Comparison of ENCODE assay signal across 1 cellular context in the genomic region with DNA sequence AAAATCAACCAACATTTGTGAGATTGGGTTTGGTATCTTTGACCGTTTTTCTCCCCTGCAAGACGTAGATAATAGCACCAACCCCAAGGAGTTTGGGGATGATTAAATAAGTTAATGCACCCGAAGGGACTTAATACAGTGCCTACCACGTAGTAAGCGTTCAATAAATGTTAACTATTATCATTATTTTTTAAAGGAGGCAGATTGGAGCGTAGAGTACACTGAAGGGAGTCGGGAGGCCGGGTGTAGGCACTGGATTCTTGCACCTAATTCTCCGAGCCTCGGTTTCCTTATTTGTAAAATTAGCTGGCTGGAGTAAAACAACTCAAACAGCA.
TF ChIP-seq lines count a peak whose summit lies in the region.

No MANE protein-coding gene starts in this region.

TF ChIP-seq in HEK293, 187 proteins besides CTCF, POLR2A, EP300 and RAD21 (continued from another document):
- TF ChIP-seq, protein P1, sequence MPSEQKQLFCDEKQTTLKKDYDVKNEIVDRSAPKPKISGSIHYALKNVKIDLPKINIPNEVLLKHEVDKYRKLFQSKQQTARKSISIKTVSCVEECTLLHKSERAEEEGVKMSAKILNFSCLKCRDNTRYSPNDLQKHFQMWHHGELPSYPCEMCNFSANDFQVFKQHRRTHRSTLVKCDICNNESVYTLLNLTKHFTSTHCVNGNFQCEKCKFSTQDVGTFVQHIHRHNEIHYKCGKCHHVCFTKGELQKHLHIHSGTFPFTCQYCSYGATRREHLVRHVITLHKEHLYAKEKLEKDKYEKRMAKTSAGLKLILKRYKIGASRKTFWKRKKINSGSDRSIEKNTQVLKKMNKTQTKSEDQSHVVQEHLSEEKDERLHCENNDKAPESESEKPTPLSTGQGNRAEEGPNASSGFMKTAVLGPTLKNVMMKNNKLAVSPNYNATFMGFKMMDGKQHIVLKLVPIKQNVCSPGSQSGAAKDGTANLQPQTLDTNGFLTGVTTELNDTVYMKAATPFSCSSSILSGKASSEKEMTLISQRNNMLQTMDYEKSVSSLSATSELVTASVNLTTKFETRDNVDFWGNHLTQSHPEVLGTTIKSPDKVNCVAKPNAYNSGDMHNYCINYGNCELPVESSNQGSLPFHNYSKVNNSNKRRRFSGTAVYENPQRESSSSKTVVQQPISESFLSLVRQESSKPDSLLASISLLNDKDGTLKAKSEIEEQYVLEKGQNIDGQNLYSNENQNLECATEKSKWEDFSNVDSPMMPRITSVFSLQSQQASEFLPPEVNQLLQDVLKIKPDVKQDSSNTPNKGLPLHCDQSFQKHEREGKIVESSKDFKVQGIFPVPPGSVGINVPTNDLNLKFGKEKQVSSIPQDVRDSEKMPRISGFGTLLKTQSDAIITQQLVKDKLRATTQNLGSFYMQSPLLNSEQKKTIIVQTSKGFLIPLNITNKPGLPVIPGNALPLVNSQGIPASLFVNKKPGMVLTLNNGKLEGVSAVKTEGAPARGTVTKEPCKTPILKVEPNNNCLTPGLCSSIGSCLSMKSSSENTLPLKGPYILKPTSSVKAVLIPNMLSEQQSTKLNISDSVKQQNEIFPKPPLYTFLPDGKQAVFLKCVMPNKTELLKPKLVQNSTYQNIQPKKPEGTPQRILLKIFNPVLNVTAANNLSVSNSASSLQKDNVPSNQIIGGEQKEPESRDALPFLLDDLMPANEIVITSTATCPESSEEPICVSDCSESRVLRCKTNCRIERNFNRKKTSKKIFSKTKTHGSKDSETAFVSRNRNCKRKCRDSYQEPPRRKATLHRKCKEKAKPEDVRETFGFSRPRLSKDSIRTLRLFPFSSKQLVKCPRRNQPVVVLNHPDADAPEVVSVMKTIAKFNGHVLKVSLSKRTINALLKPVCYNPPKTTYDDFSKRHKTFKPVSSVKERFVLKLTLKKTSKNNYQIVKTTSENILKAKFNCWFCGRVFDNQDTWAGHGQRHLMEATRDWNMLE (tag by site-specific recombination; conservative IDR thresholded peaks at IDR 0.05; ENCODE audit: low read depth): no peak
- no peak for TF ChIP-seq OSR2 (tag by site-specific recombination; IDR thresholded peaks at IDR 0.05)
- TF ChIP-seq, protein P2, sequence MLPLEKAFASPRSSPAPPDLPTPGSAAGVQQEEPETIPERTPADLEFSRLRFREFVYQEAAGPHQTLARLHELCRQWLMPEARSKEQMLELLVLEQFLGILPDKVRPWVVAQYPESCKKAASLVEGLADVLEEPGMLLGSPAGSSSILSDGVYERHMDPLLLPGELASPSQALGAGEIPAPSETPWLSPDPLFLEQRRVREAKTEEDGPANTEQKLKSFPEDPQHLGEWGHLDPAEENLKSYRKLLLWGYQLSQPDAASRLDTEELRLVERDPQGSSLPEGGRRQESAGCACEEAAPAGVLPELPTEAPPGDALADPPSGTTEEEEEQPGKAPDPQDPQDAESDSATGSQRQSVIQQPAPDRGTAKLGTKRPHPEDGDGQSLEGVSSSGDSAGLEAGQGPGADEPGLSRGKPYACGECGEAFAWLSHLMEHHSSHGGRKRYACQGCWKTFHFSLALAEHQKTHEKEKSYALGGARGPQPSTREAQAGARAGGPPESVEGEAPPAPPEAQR (tag by site-specific recombination; IDR thresholded peaks at IDR 0.05): no peak
- no peak for TF ChIP-seq IKZF3 (tag by site-specific recombination; IDR thresholded peaks at IDR 0.05)
- TF ChIP-seq, protein P3, sequence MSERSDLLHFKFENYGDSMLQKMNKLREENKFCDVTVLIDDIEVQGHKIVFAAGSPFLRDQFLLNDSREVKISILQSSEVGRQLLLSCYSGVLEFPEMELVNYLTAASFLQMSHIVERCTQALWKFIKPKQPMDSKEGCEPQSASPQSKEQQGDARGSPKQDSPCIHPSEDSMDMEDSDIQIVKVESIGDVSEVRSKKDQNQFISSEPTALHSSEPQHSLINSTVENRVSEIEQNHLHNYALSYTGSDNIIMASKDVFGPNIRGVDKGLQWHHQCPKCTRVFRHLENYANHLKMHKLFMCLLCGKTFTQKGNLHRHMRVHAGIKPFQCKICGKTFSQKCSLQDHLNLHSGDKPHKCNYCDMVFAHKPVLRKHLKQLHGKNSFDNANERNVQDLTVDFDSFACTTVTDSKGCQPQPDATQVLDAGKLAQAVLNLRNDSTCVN (tag by site-specific recombination; optimal IDR thresholded peaks at IDR 0.05): no peak
TF ChIP-seq in HEK293: peak in this region for 0.
